Comparison of ENCODE assay signal across 18 cellular contexts in the genomic region with DNA sequence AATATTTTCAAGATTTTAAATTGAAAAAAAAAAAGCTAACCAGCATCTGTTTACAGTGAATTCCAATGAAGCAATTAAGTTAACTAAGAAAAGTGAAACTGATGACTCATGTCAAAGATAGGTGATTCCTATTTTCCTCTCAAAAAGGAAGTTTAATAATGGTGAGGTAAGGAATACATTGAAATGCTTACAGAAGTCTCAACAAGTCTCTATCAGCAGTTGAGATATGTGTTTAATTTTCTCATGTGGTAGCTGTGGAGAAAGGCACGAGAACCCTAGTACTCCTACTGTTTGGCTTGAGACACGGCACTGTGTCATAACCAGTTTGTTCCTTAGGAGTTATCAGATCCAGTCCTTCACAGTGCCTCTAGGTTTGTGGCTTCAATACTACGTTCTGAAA.
DNase-seq lines count a peak whose midpoint lies in the region; ATAC-seq and TF ChIP-seq lines count a peak whose summit lies in the region.
"Had no signal": no experiment of that assay in that cellular context is flagged by ENCODE, and none has a peak within 500 bp of the region (broad histone marks: within the 10 kb centered on the region; RNA-seq: fewer than 3 reads in every experiment).

No MANE protein-coding gene starts in this region.

- H3K36me3 ChIP-seq in PC-3 (ENCODE audit: low read depth, low read length) (no peaks in the 10 kb centered on the region), left lung (no peaks in the 10 kb centered on the region), transverse colon (no peaks in the 10 kb centered on the region)
- H3K36me3 ChIP-seq: HAP-1, neutrophil had no signal

- no peak for TF ChIP-seq EP300 in transverse colon (IDR thresholded peaks at IDR 0.05; ENCODE audit: low read depth)

- H3K79me2 ChIP-seq in PC-3 (ENCODE audit: low read length), result no peaks in the 10 kb centered on the region

- ATAC-seq in PC-3, result peak; percentile 53
- peak; percentile 57 for ATAC-seq in left lung
- no peak for ATAC-seq in HG02623 (IDR thresholded peaks at IDR 0.05; ENCODE audit: unreplicated experiment)
- ATAC-seq: activated CD4-positive, CD25-positive, alpha-beta regulatory T cell treated with anti-CD3 and anti-CD28 coated beads, Interleukin-2, amount 50 U/mL, for 24 hours; sciatic nerve had no signal

- in situ Hi-C loops in transverse colon (cut with MboI; ENCODE audit: low pct_ligation_motif_present in 1 of 4, low pct_unique_long_range_greater_than_20kb in 1 of 4, low sequenced_read_pairs in 3 of 4), result no loop called here

- no peaks in the 10 kb centered on the region for H3F3A ChIP-seq in PC-3 (ENCODE audit: low read length, unreplicated experiment)

- intact Hi-C loops in PC-3 (cut with micrococcal nuclease) (loop anchor here (5.0 kb wide), 2 partner anchors 66 to 209 kb away; no protein-coding TSS in a partner anchor), left lung (cut with DNase I) (no loop called here), transverse colon (cut with DNase I; ENCODE audit: low total_unique reads) (no loop called here)

- peaks cover 22% of the 10 kb centered on the region for H3K4me1 ChIP-seq in PC-3 (ENCODE audit: insufficient read depth, low read length)
- no peaks in the 10 kb centered on the region for H3K4me1 ChIP-seq in left lung
- no peaks in the 10 kb centered on the region for H3K4me1 ChIP-seq in transverse colon
- H3K4me1 ChIP-seq: HAP-1, testis had no signal

- H4K20me1 ChIP-seq in PC-3 (ENCODE audit: low read length), result no peaks in the 10 kb centered on the region

- POLR2A ChIA-PET in PC-3 (lab: Charles Lee; ENCODE audit: unreplicated experiment), result no interaction called here

- no peak for TF ChIP-seq CTCF in PC-3 (conservative IDR thresholded peaks at IDR 0.05; ENCODE audit: low read depth, low read length)
- no peak for TF ChIP-seq CTCF in left lung (IDR thresholded peaks at IDR 0.05)
- no peak for TF ChIP-seq CTCF in GM20000 (IDR thresholded peaks at IDR 0.05; ENCODE audit: extremely low read depth, missing control alignments)
- no peak for TF ChIP-seq CTCF in transverse colon (IDR thresholded peaks at IDR 0.05)

- no peak overlapping the region for H3K4me3 ChIP-seq in PC-3 (ENCODE audit: low read length)
- H3K4me3 ChIP-seq in left lung, result no peak overlapping the region
- H3K4me3 ChIP-seq in transverse colon, result no peak overlapping the region
- H3K4me3 ChIP-seq: HAP-1, testis had no signal

- CTCF ChIA-PET in PC-3 (lab: Charles Lee), result no interaction called here

- H3K9me2 ChIP-seq in PC-3 (replicated peaks; ENCODE audit: low read length), result no peaks in the 10 kb centered on the region

- H3K27ac ChIP-seq in PC-3 (ENCODE audit: low read length), result no peak overlapping the region
- peak overlapping the region; percentile 4 for H3K27ac ChIP-seq in epithelial cell of prostate
- H3K27ac ChIP-seq in left lung, result no peak overlapping the region
- no peak overlapping the region for H3K27ac ChIP-seq in transverse colon
- H3K27ac ChIP-seq: neutrophil, testis had no signal

- H3K9ac ChIP-seq in PC-3 (ENCODE audit: low read length), result no peak overlapping the region

- H2AFZ ChIP-seq in PC-3 (ENCODE audit: low read length), result no peak overlapping the region

- no peak for TF ChIP-seq POLR2A in transverse colon (IDR thresholded peaks at IDR 0.05)

- DNase-seq in HCEC 1CT, result peak; percentile 48
- peak; percentile 40 for DNase-seq in PC-3
- peak; percentile 45 for DNase-seq in epithelial cell of prostate (ENCODE audit: low read depth, low spot score)
- no peak for DNase-seq in left lung
- DNase-seq in GM20000 (ENCODE audit: low spot score), result no peak
- DNase-seq in transverse colon, result no peak
- DNase-seq: activated gamma-delta T cell treated with Interleukin-2 at 50 U/mL for 16 hours; CD4-positive, CD25-positive, alpha-beta regulatory T cell; effector memory CD4-positive, alpha-beta T cell; head of caudate nucleus; islet precursor cell; Right ventricle myocardium superior; testis had no signal

- H3K27me3 ChIP-seq in PC-3 (ENCODE audit: low read length), result no peaks in the 10 kb centered on the region
- no peaks in the 10 kb centered on the region for H3K27me3 ChIP-seq in left lung
- no peaks in the 10 kb centered on the region for H3K27me3 ChIP-seq in transverse colon
- H3K27me3 ChIP-seq: neutrophil, testis had no signal

- WGBS in transverse colon (ENCODE audit: low coverage in 1 of 2), 2 donors, result 64 to 73% methylated on average over 2 to 3 of the region's 3 CpGs

- H3K9me3 ChIP-seq in PC-3 (ENCODE audit: low read length), result no peaks in the 10 kb centered on the region
- peaks cover 0 to 2% of the 10 kb centered on the region in 2 donors for H3K9me3 ChIP-seq in left lung
- peaks cover 0 to 4% of the 10 kb centered on the region in 2 donors for H3K9me3 ChIP-seq in transverse colon
- H3K9me3 ChIP-seq: HAP-1, neutrophil, testis had no signal

- peak overlapping the region; percentile 8 for H3K4me2 ChIP-seq in PC-3 (ENCODE audit: low read length)

- BruUV-seq in PC-3 (replicated peaks; lab: Mats Ljungman, UMichigan), result no TSS peak

Comparison
In these comparisons a context has a peak if more than half of its experiments do, and no peak if none do; other contexts are left out.
1. DNase-seq: peak in HCEC 1CT (single experiment), PC-3 (single experiment) and epithelial cell of prostate (single experiment); none in left lung (0 of 2), GM20000 (single experiment) and transverse colon (single experiment).